Comparison of ENCODE assay signal across 25 cellular contexts in genomic region chr21:43744725-43745124, GRCh38.
"Had no signal": no experiment of that assay in that cellular context is flagged by ENCODE, and none has a peak within 500 bp of the region (broad histone marks: within the 10 kb centered on the region; RNA-seq: fewer than 3 reads in every experiment).

No MANE protein-coding gene starts in this region.

- H3K9me3 ChIP-seq: colonic mucosa, esophagus squamous epithelium, heart right ventricle, left lung, prostate gland, right atrium auricular region, sigmoid colon, stomach, thyroid gland, vagina had no signal

- H3K27me3 Mint-ChIP-seq: dendritic cell treated with granulocyte-macrophage colony-stimulating factor and Interleukin-4, amounts not matched to agents 40 ng/mL and 50 ng/mL, for 4 days; naive thymus-derived CD4-positive, alpha-beta T cell had no signal

- H3K4me1 ChIP-seq: colonic mucosa, left lung, prostate gland had no signal

- H3K9me3 Mint-ChIP-seq: dendritic cell treated with granulocyte-macrophage colony-stimulating factor and Interleukin-4, amounts not matched to agents 40 ng/mL and 50 ng/mL, for 4 days; mesothelial cell of epicardium; naive thymus-derived CD4-positive, alpha-beta T cell; nephron had no signal

- H3K4me3 ChIP-seq: colonic mucosa, esophagus squamous epithelium, heart right ventricle, left lung, prostate gland, right atrium auricular region, sigmoid colon, stomach, thyroid gland, vagina had no signal

- FAIRE-seq: islet of Langerhans had no signal

- DNase-seq: colonic mucosa; effector memory CD4-positive, alpha-beta T cell; esophagus squamous epithelium; foreskin melanocyte; glutamatergic neuron; heart right ventricle; hippocampal formation; left cardiac atrium; left lung; mesenchymal stem cell; naive thymus-derived CD4-positive, alpha-beta T cell; nucleus accumbens; sigmoid colon; stimulated activated CD4-positive, alpha-beta T cell treated with anti-CD3 and anti-CD28 coated beads, Interleukin-2, amount 100 ng/mL, for 48 hours; stimulated activated naive CD4-positive, alpha-beta T cell; stomach; thyroid gland; trophoblast cell had no signal

- H3K27ac Mint-ChIP-seq: mesothelial cell of epicardium, nephron had no signal

- H3K27ac ChIP-seq: colonic mucosa, esophagus squamous epithelium, heart right ventricle, left lung, prostate gland, right atrium auricular region, sigmoid colon, stomach, thyroid gland, vagina had no signal

- ATAC-seq: heart right ventricle; left cardiac atrium; left lung; naive thymus-derived CD4-positive, alpha-beta T cell had no signal

- H3K36me3 ChIP-seq: colonic mucosa had no signal

- H3K27me3 ChIP-seq: colonic mucosa, esophagus squamous epithelium, heart right ventricle, left lung, right atrium auricular region, sigmoid colon, stomach, thyroid gland, vagina had no signal

- H3K4me3 Mint-ChIP-seq: dendritic cell treated with granulocyte-macrophage colony-stimulating factor and Interleukin-4, amounts not matched to agents 40 ng/mL and 50 ng/mL, for 4 days; mesothelial cell of epicardium; nephron had no signal
